ENCODE assay signal across 22 cellular contexts in the genomic region with DNA sequence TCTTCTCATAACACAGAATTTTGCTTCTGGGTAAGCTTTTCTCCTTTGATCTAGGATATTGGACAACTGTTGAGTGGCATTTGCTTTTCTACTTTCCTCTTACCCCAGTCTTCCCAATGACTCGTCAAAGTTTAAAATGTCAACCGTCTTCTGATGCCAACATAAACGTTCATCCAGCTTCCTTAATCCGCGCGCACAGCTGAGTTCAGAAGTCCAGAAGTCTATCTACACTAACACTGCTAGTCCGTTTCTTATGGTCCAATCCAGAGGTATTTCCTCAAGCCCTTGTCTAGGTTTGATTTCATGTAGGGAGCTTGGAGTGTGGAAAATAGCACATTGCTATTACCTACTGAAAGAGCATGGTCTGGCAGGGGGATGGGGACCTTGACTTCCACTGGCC. TPM values are rescaled to one million over a fixed set of nuclear protein-coding genes. Genes with fewer than 3 reads are reported as not detected.
DNase-seq lines count a peak whose midpoint lies in the region; ATAC-seq, FAIRE-seq and TF ChIP-seq lines count a peak whose summit lies in the region.
"Had no signal": no experiment of that assay in that cellular context is flagged by ENCODE, and none has a peak within 500 bp of the region (broad histone marks: within the 10 kb centered on the region; RNA-seq: fewer than 3 reads in every experiment).

No MANE protein-coding gene starts in this region.

- TF ChIP-seq EP300 in transverse colon (IDR thresholded peaks at IDR 0.05; ENCODE audit: low read depth): no peak

- no peak overlapping the region for H3K4me2 ChIP-seq in endothelial cell of umbilical vein (ENCODE audit: insufficient read depth, low read length)

- H4K20me1 ChIP-seq in endothelial cell of umbilical vein (replicated peaks; ENCODE audit: control insufficient read depth, extremely low read depth, insufficient read depth, low read length): no peaks in the 10 kb centered on the region

- intact Hi-C loops in endothelial cell of umbilical vein (cut with micrococcal nuclease) (no loop called here), mucosa of descending colon (cut with DNase I, micrococcal nuclease) (no loop called here), transverse colon (cut with DNase I; ENCODE audit: low total_unique reads) (no loop called here)

- POLR2A ChIA-PET in endothelial cell of umbilical vein (lab: Charles Lee): no interaction called here

- peaks cover 38% of the 10 kb centered on the region for H3K4me1 Mint-ChIP-seq in T-helper 17 cell

- dilution Hi-C loops in endothelial cell of umbilical vein (cut with MboI; ENCODE audit: extremely low pct_ligation_motif_present, low sequenced_read_pairs): no loop called here

- BruUV-seq in endothelial cell of umbilical vein (replicated peaks; lab: Mats Ljungman, UMichigan): no TSS peak

- H3K27me3 Mint-ChIP-seq in T-helper 17 cell: no peaks in the 10 kb centered on the region
- H3K27me3 Mint-ChIP-seq: CD4-positive, alpha-beta memory T cell had no signal

- H3K4me3 ChIP-seq in endothelial cell of umbilical vein (replicated peaks in 1 of 3; ENCODE audit: insufficient read depth in 1 of 3, low read depth in 1 of 3, low read length in 3 of 3): no peak overlapping the region
- no peak overlapping the region for H3K4me3 ChIP-seq in mucosa of descending colon
- no peak overlapping the region for H3K4me3 ChIP-seq in transverse colon
- H3K4me3 ChIP-seq: GM12878, HAP-1 had no signal

- H3K79me2 ChIP-seq in endothelial cell of umbilical vein (ENCODE audit: control insufficient read depth, insufficient read depth, low read length): no peaks in the 10 kb centered on the region

- H3K36me3 Mint-ChIP-seq in T-helper 17 cell (ENCODE audit: low read depth): peaks cover 9% of the 10 kb centered on the region

- H3K36me3 ChIP-seq in endothelial cell of umbilical vein (ENCODE audit: control insufficient read depth in 2 of 2, extremely low read depth in 1 of 2, insufficient read depth in 2 of 2, low read length in 2 of 2) (no peaks in the 10 kb centered on the region), mucosa of descending colon (ENCODE audit: low read depth) (no peaks in the 10 kb centered on the region), transverse colon (no peaks in the 10 kb centered on the region)
- H3K36me3 ChIP-seq: HAP-1 had no signal

- in situ Hi-C loops in Caki2 (cut with HindIII; ENCODE audit: low pct_unique_long_range_greater_than_20kb, low sequenced_read_pairs): no loop called here
- in situ Hi-C loops in transverse colon (cut with MboI; ENCODE audit: low pct_ligation_motif_present in 1 of 4, low pct_unique_long_range_greater_than_20kb in 1 of 4, low sequenced_read_pairs in 3 of 4): no loop called here

- TF ChIP-seq POLR2A in endothelial cell of umbilical vein (IDR thresholded peaks at IDR 0.05; ENCODE audit: low read depth, low read length) (no peak), transverse colon (IDR thresholded peaks at IDR 0.05) (no peak)

- no peak for FAIRE-seq in endothelial cell of umbilical vein (lab: Jason Lieb, UNC)
- FAIRE-seq: D721Med, GM12878, GM19239, H54 had no signal

- WGBS in transverse colon (ENCODE audit: low coverage in 1 of 2), 2 donors: 65% methylated on average over 7 of the region's 7 CpGs; no CpG with 5 or more reads in 1 of the 2 donors

- H3K27ac ChIP-seq in endothelial cell of umbilical vein (ENCODE audit: insufficient read depth, low read depth, low read length): no peak overlapping the region
- H3K27ac ChIP-seq in transverse colon: no peak overlapping the region

- H3K27me3 ChIP-seq in endothelial cell of umbilical vein (ENCODE audit: control insufficient read depth in 2 of 2, insufficient read depth in 2 of 2, low read length in 2 of 2) (no peaks in the 10 kb centered on the region), transverse colon (no peaks in the 10 kb centered on the region)

- H2AFZ ChIP-seq in endothelial cell of umbilical vein (ENCODE audit: low read depth, low read length): no peak overlapping the region

- H3K27ac Mint-ChIP-seq in T-helper 17 cell: peak overlapping the region; percentile 21
- H3K27ac Mint-ChIP-seq: HFFc6 had no signal

- H3K9me3 ChIP-seq in T-helper 17 cell (ENCODE audit: control insufficient read depth, low read length, poor library complexity, severe bottlenecking) (no peaks in the 10 kb centered on the region), endothelial cell of umbilical vein (replicated peaks; ENCODE audit: control insufficient read depth, insufficient read depth, low read length) (no peaks in the 10 kb centered on the region), mucosa of descending colon (no peaks in the 10 kb centered on the region), transverse colon (no peaks in the 10 kb centered on the region)
- H3K9me3 ChIP-seq: Caco-2, HAP-1 had no signal

- no peak overlapping the region for H3K4me3 Mint-ChIP-seq in T-helper 17 cell
- H3K4me3 Mint-ChIP-seq: CD4-positive, alpha-beta memory T cell; HFFc6 had no signal

- TF ChIP-seq CTCF in endothelial cell of umbilical vein (IDR thresholded peaks at IDR 0.05; ENCODE audit: extremely low read depth in 1 of 2, insufficient read depth in 1 of 2, low read depth in 1 of 2, low read length in 2 of 2) (no peak), mucosa of descending colon (IDR thresholded peaks at IDR 0.05) (no peak), transverse colon (IDR thresholded peaks at IDR 0.05) (no peak)

- no peak overlapping the region for H3K9ac ChIP-seq in endothelial cell of umbilical vein (replicated peaks; ENCODE audit: extremely low read depth, insufficient read depth, low read length)

- DNase-seq in Caki2 (ENCODE audit: low read depth) (peak; percentile 21), T-helper 17 cell (no peak), endothelial cell of umbilical vein (ENCODE audit: low read depth, low spot score) (peak; percentile 23), mucosa of descending colon (no peak), transverse colon (no peak), NCI-H2227 treated with DMSO at 0.1 percent for 48 hours (lab: John Stamatoyannopoulos, UW) (no peak), dermis blood vessel endothelial cell (no peak)
- DNase-seq: C1 segment of cervical spinal cord; Caco-2; CD4-positive, alpha-beta memory T cell; DMS 273 treated with DMSO at 0.1 percent for 48 hours; DMS79; EL; GDM1; GOT3; HFFc6 had no signal

- H3K9me1 ChIP-seq in endothelial cell of umbilical vein (replicated peaks; ENCODE audit: control insufficient read depth, extremely low read depth, insufficient read depth, low read length): peaks cover 2% of the 10 kb centered on the region

- CTCF ChIA-PET in endothelial cell of umbilical vein (lab: Charles Lee): no interaction called here

- H3K4me1 ChIP-seq in endothelial cell of umbilical vein (ENCODE audit: control insufficient read depth, extremely low read depth, insufficient read depth, low read length): no peaks in the 10 kb centered on the region
- H3K4me1 ChIP-seq in mucosa of descending colon (ENCODE audit: low read depth): no peaks in the 10 kb centered on the region
- peaks cover 0 to 5% (median 0%) of the 10 kb centered on the region in 4 donors for H3K4me1 ChIP-seq in transverse colon
- H3K4me1 ChIP-seq: Caco-2, HAP-1 had no signal

- ATAC-seq in T-helper 17 cell (no peak), mucosa of descending colon (peak; percentile 61), HG03139 (IDR thresholded peaks at IDR 0.05; ENCODE audit: unreplicated experiment) (no peak)
- ATAC-seq: GM12878 had no signal

TF ChIP-seq in endothelial cell of umbilical vein, 7 proteins besides CTCF, POLR2A, EP300 and RAD21:
- TF ChIP-seq POLR2AphosphoS5 (IDR thresholded peaks at IDR 0.05; ENCODE audit: insufficient read depth, low read depth, low read length) (no peak), MYC (IDR thresholded peaks at IDR 0.05; ENCODE audit: low read depth, low read length) (no peak), GATA2 (IDR thresholded peaks at IDR 0.05; ENCODE audit: insufficient read depth, insufficient read length, low read depth, low read length) (no peak), JUN (IDR thresholded peaks at IDR 0.05; ENCODE audit: borderline replicate concordance, insufficient read depth, insufficient read length, low read depth) (no peak), FOS (IDR thresholded peaks at IDR 0.05; ENCODE audit: borderline replicate concordance, insufficient read depth, low read length) (no peak)
- TF ChIP-seq, protein P1, sequence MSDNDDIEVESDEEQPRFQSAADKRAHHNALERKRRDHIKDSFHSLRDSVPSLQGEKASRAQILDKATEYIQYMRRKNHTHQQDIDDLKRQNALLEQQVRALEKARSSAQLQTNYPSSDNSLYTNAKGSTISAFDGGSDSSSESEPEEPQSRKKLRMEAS (IDR thresholded peaks at IDR 0.05; ENCODE audit: insufficient read depth, insufficient read length): no peak

RNA-seq across cellular contexts. Expression of gene MFSD6, which starts 48.7 kb away (rescaled TPM):
- total RNA-seq in Caki2 (2014; rRNA removed; shearing (Covaris generic); ENCODE audit: low replicate concordance): 9.0 and 30.7 TPM in 2 replicates
- total RNA-seq in T-helper 17 cell (10 to 100 TPM; 36.2 to 55.6 TPM), endothelial cell of umbilical vein (4.5 and 8.2 TPM in 2 replicates), mucosa of descending colon (10 to 100 TPM; 58.4 to 73.2 (median 64.1) TPM), transverse colon (10 to 100 TPM; 76.3 to 99.1 (median 83.0) TPM), dermis blood vessel endothelial cell (9.9 and 10.2 TPM in 2 replicates)
- polyA plus RNA-seq in endothelial cell of umbilical vein: 2.2 and 4.3 TPM in 2 replicates
- polyA plus RNA-seq in endothelial cell of umbilical vein (2011; cell fraction: cytosol; rRNA removed): 3.0 and 3.3 TPM in 2 replicates
- polyA plus RNA-seq in endothelial cell of umbilical vein (2011; cell fraction: nucleus; rRNA removed): 3.0 and 4.5 TPM in 2 replicates
- 1.7 and 2.9 TPM in 2 replicates for polyA plus RNA-seq in endothelial cell of umbilical vein (2012)
- polyA minus RNA-seq in endothelial cell of umbilical vein: 5.6 and 5.8 TPM in 2 replicates
- 8.7 TPM for polyA minus RNA-seq in endothelial cell of umbilical vein (2011; cell fraction: cytosol; rRNA and poly(A)+ RNA removed)
- polyA minus RNA-seq in endothelial cell of umbilical vein (2011; cell fraction: nucleus; rRNA and poly(A)+ RNA removed): 5.4 and 5.6 TPM in 2 replicates

Comparison
In these comparisons a context has a peak if more than half of its experiments do, and no peak if none do; other contexts are left out.
1. DNase-seq: peak in Caki2 (single experiment) and endothelial cell of umbilical vein (single experiment); none in T-helper 17 cell (0 of 3), mucosa of descending colon (0 of 3), transverse colon (single experiment), NCI-H2227 treated with DMSO at 0.1 percent for 48 hours (single experiment) and dermis blood vessel endothelial cell (single experiment).